Comparison of ENCODE assay signal across 39 cellular contexts in genomic region chr16:55892821-55893220, GRCh38. TPM values are rescaled to one million over a fixed set of nuclear protein-coding genes. Genes with fewer than 3 reads are reported as not detected.
"Had no signal": no experiment of that assay in that cellular context is flagged by ENCODE, and none has a peak within 500 bp of the region (broad histone marks: within the 10 kb centered on the region; RNA-seq: fewer than 3 reads in every experiment).

No MANE protein-coding gene starts in this region.

- DNase-seq: Karpas-422, Kasumi-1, MG63, MM.1S, MV-4-11, NCI-H1048, NCI-H1092, NCI-H1092 treated with DMSO at 0.1 percent for 48 hours, NCI-H1105, NCI-H1105 treated with DMSO at 0.1 percent for 48 hours, NCI-H1417, NCI-H1417 treated with DMSO at 0.1 percent for 48 hours, NCI-H1436, NCI-H1436 treated with DMSO at 0.1 percent for 48 hours, NCI-H146, NCI-H1694, NCI-H1694 treated with DMSO at 0.1 percent for 48 hours, NCI-H187, NCI-H187 treated with DMSO at 0.1 percent for 48 hours, NCI-H1930, NCI-H2029, NCI-H2029 treated with DMSO at 0.1 percent for 48 hours, NCI-H2081, NCI-H2081 treated with DMSO at 0.1 percent for 48 hours, NCI-H2107, NCI-H2171, NCI-H2171 treated with DMSO at 0.1 percent for 48 hours, NCI-H2227 treated with DMSO at 0.1 percent for 48 hours, NCI-H226, NCI-H345, NCI-H446, NCI-H446 treated with DMSO at 0.1 percent for 48 hours, NCI-H510A, NCI-H510A treated with DMSO at 0.1 percent for 48 hours had no signal

- H3K27me3 ChIP-seq: MG63 had no signal

- H3K4me2 ChIP-seq: KMS-11 had no signal

- H3K27ac ChIP-seq: KMS-11 had no signal

- H3K4me3 ChIP-seq: MG63 had no signal

- H3K9ac ChIP-seq: KMS-11 had no signal

- H3K36me3 ChIP-seq: MG63 had no signal

RNA-seq across cellular contexts. Expression of gene CES5A, which starts 17.6 kb away (rescaled TPM):
- total RNA-seq: LHCN-M2, M059J, MCF 10A, NCI-H460 had no signal

RNA-seq across cellular contexts. Expression of gene CES1, which starts 59.9 kb away (rescaled TPM):
- total RNA-seq: LHCN-M2, MCF 10A had no signal
